Comparison of ENCODE assay signal across 9 cellular contexts in the genomic region with DNA sequence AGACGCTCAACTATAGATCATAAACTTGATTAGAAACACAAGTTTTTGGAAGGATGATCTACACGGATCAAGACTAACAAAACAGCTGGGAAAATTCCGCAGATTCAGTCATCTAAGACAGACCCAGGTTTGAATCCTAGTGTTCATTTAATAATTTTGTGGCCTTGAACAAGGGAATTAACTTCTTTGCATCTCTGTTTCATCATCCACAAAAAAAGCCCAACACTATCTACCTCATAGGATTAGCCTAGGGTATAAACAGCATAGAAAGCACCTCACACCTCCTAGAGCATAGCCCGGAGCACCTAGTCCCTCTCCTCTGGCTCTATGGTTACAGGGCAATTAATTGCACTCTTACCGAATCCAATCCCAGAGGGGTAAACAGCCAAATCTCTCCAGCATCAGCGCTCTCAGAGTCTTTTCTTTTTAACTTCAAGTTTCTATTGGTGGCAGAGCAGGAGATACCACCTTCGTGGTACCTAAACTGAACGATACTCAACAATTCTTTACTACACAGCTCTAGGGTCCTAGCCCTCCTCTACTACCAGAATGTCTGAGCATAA. TPM values are rescaled to one million over a fixed set of nuclear protein-coding genes. Genes with fewer than 3 reads are reported as not detected.
DNase-seq lines count a peak whose midpoint lies in the region; ATAC-seq and TF ChIP-seq lines count a peak whose summit lies in the region.
"Had no signal": no experiment of that assay in that cellular context is flagged by ENCODE, and none has a peak within 500 bp of the region (broad histone marks: within the 10 kb centered on the region; RNA-seq: fewer than 3 reads in every experiment).

No MANE protein-coding gene starts in this region.

- DNase-seq in NCI-H2029 treated with DMSO at 0.1 percent for 48 hours (lab: John Stamatoyannopoulos, UW) (peak; percentile 44), NCI-H2029 (lab: John Stamatoyannopoulos, UW) (no peak), OCI-LY7 (ENCODE audit: low spot score) (no peak), epithelial cell of proximal tubule (ENCODE audit: low read depth) (no peak), brain microvascular endothelial cell (no peak), NCI-H510A treated with DMSO at 0.1 percent for 48 hours (lab: John Stamatoyannopoulos, UW) (no peak)
- DNase-seq: effector CD8-positive, alpha-beta T cell had no signal

- H4K20me1 ChIP-seq in OCI-LY7 (ENCODE audit: insufficient read depth, low read length): peaks cover 41% of the 10 kb centered on the region

- CTCF ChIA-PET in OCI-LY7 (lab: Charles Lee; ENCODE audit: unreplicated experiment): no interaction called here

- H3K4me3 ChIP-seq in OCI-LY7 (ENCODE audit: low read depth, low read length, poor library complexity, severe bottlenecking) (peak overlapping the region; percentile 100), epithelial cell of proximal tubule (ENCODE audit: low read depth, low read length) (peak overlapping the region; percentile 94), skeletal muscle tissue (ENCODE audit: low read length in 3 of 3) (no peak overlapping the region), brain microvascular endothelial cell (ENCODE audit: low read depth, low read length) (no peak overlapping the region)

- no TSS peak for BruUV-seq in OCI-LY7 (replicated peaks; lab: Mats Ljungman, UMichigan)

- in situ Hi-C loops in brain microvascular endothelial cell (cut with HindIII; ENCODE audit: low pct_ligation_motif_present, low sequenced_read_pairs): no loop called here

- H3K9ac ChIP-seq in skeletal muscle tissue (ENCODE audit: low read depth in 1 of 3, low read length in 3 of 3): no peak overlapping the region

- TF ChIP-seq CTCF in OCI-LY7 (conservative IDR thresholded peaks at IDR 0.05; ENCODE audit: low read length) (no peak), epithelial cell of proximal tubule (conservative IDR thresholded peaks at IDR 0.05; ENCODE audit: low read depth, low read length) (no peak), brain microvascular endothelial cell (IDR thresholded peaks at IDR 0.05; ENCODE audit: low read depth, low read length, missing control alignments) (no peak)

- peaks cover 48% of the 10 kb centered on the region for H3K4me1 ChIP-seq in OCI-LY7 (ENCODE audit: insufficient read depth, low read length, poor library complexity, severe bottlenecking)
- peaks cover 17 to 29% (median 26%) of the 10 kb centered on the region in 3 donors for H3K4me1 ChIP-seq in skeletal muscle tissue (ENCODE audit: control insufficient read depth in 3 of 3, insufficient read depth in 3 of 3, low read length in 3 of 3)

- no peaks in the 10 kb centered on the region for H3K27me3 ChIP-seq in skeletal muscle tissue (ENCODE audit: control insufficient read depth in 3 of 3, insufficient read depth in 3 of 3, low read length in 3 of 3)
- no peaks in the 10 kb centered on the region for H3K27me3 ChIP-seq in brain microvascular endothelial cell (replicated peaks)

- intact Hi-C loops in OCI-LY7 (cut with micrococcal nuclease; ENCODE audit: unreplicated experiment): loop anchor here (5.0 kb wide), 1 partner anchor 46 kb away; no protein-coding TSS in a partner anchor

- peak overlapping the region; percentile 83 for H3K4me2 ChIP-seq in OCI-LY7 (ENCODE audit: low read length)

- no peaks in the 10 kb centered on the region for H3K9me2 ChIP-seq in OCI-LY7 (ENCODE audit: insufficient read depth, low read length)

- H3K27ac ChIP-seq in OCI-LY7 (ENCODE audit: low read depth, low read length, poor library complexity, severe bottlenecking): no peak overlapping the region
- H3K27ac ChIP-seq in skeletal muscle tissue (ENCODE audit: low read depth, low read length): peak overlapping the region; percentile 36
- H3K27ac ChIP-seq in brain microvascular endothelial cell: no peak overlapping the region

- H3K36me3 ChIP-seq in OCI-LY7 (ENCODE audit: insufficient read depth, low read length) (peaks cover 59% of the 10 kb centered on the region), skeletal muscle tissue (ENCODE audit: control insufficient read depth in 3 of 3, insufficient read depth in 3 of 3, low read length in 3 of 3) (no peaks in the 10 kb centered on the region), brain microvascular endothelial cell (replicated peaks) (no peaks in the 10 kb centered on the region)

- no peak for ATAC-seq in GM18868 (IDR thresholded peaks at IDR 0.05; ENCODE audit: unreplicated experiment)

- POLR2A ChIA-PET in OCI-LY7 (lab: Charles Lee): interaction anchor here (0.5 to 3.2 kb wide), 6 partner anchors 13 to 167 kb away, joined by 3 to 13 read pairs (median 4); no protein-coding TSS in a partner anchor

- H2AFZ ChIP-seq in OCI-LY7 (ENCODE audit: low read length): no peak overlapping the region

- no peaks in the 10 kb centered on the region for H3K9me3 ChIP-seq in OCI-LY7 (ENCODE audit: low read length)
- no peaks in the 10 kb centered on the region for H3K9me3 ChIP-seq in skeletal muscle tissue (ENCODE audit: control insufficient read depth in 3 of 3, low read length in 3 of 3)

- H3K79me2 ChIP-seq in OCI-LY7 (ENCODE audit: insufficient read depth, low read depth, low read length): peaks cover 79% of the 10 kb centered on the region

RNA-seq across cellular contexts. Expression of a gene that starts 3.5 kb away (rescaled TPM):
- total RNA-seq in OCI-LY7 (2014; rRNA removed; shearing (Covaris generic)): 103 and 121 TPM in 2 replicates
- 158 and 162 TPM in 2 replicates for total RNA-seq in OCI-LY7 (2022)
- 61.2 and 68.3 TPM in 2 replicates for total RNA-seq in epithelial cell of proximal tubule
- total RNA-seq in skeletal muscle tissue: 124 TPM

Comparison
In these comparisons a context has a peak if more than half of its experiments do, and no peak if none do; other contexts are left out.
1. H3K4me3 ChIP-seq: peak in OCI-LY7 (single experiment) and epithelial cell of proximal tubule (single experiment); none in skeletal muscle tissue (0 of 3) and brain microvascular endothelial cell (single experiment).